ENCODE assay signal across 8 cellular contexts in genomic region chr10:50497758-50498157, GRCh38.
DNase-seq lines count a peak whose midpoint lies in the region; ATAC-seq lines count a peak whose summit lies in the region.

No MANE protein-coding gene starts in this region.

- intact Hi-C loops in activated CD4-positive, alpha-beta T cell treated with anti-CD3 and anti-CD28 coated beads for 36 hours (cut with DNase I, micrococcal nuclease): no loop called here

- H3K27me3 Mint-ChIP-seq in activated CD4-positive, alpha-beta T cell treated with anti-CD3 and anti-CD28 coated beads for 36 hours: no peaks in the 10 kb centered on the region
- no peaks in the 10 kb centered on the region for H3K27me3 Mint-ChIP-seq in activated naive CD8-positive, alpha-beta T cell treated with anti-CD3 and anti-CD28 coated beads for 36 hours
- H3K27me3 Mint-ChIP-seq in T-helper 17 cell: no peaks in the 10 kb centered on the region

- H3K9me3 Mint-ChIP-seq in activated CD4-positive, alpha-beta T cell treated with anti-CD3 and anti-CD28 coated beads for 36 hours (ENCODE audit: low read depth): no peaks in the 10 kb centered on the region
- peaks cover 13% of the 10 kb centered on the region for H3K9me3 Mint-ChIP-seq in activated naive CD8-positive, alpha-beta T cell treated with anti-CD3 and anti-CD28 coated beads for 36 hours

- POLR2A ChIA-PET in activated CD4-positive, alpha-beta T cell treated with anti-CD3 and anti-CD28 coated beads for 36 hours (lab: Charles Lee): no interaction called here

- peaks cover 17% of the 10 kb centered on the region for H3K36me3 Mint-ChIP-seq in activated CD4-positive, alpha-beta T cell treated with anti-CD3 and anti-CD28 coated beads for 36 hours (ENCODE audit: low read depth)
- H3K36me3 Mint-ChIP-seq in activated naive CD8-positive, alpha-beta T cell treated with anti-CD3 and anti-CD28 coated beads for 36 hours: peaks cover 43% of the 10 kb centered on the region
- peaks cover 2% of the 10 kb centered on the region for H3K36me3 Mint-ChIP-seq in T-helper 17 cell (ENCODE audit: low read depth)

- CTCF ChIA-PET in activated CD4-positive, alpha-beta T cell treated with anti-CD3 and anti-CD28 coated beads for 36 hours (lab: Charles Lee): interaction anchor here (0.8 kb wide), 1 partner anchor 18 kb away, joined by 3 read pairs; no protein-coding TSS in a partner anchor

- ATAC-seq in activated CD4-positive, alpha-beta T cell treated with anti-CD3 and anti-CD28 coated beads for 36 hours: peak; percentile 83
- ATAC-seq in HG02943 (IDR thresholded peaks at IDR 0.05; ENCODE audit: low read depth, unreplicated experiment) (peak; percentile 61), T-helper 17 cell (no peak)

- H3K4me1 Mint-ChIP-seq in activated CD4-positive, alpha-beta T cell treated with anti-CD3 and anti-CD28 coated beads for 36 hours: peaks cover 37% of the 10 kb centered on the region
- peaks cover 44% of the 10 kb centered on the region for H3K4me1 Mint-ChIP-seq in activated naive CD8-positive, alpha-beta T cell treated with anti-CD3 and anti-CD28 coated beads for 36 hours
- peaks cover 23% of the 10 kb centered on the region for H3K4me1 Mint-ChIP-seq in T-helper 17 cell

- H3K4me3 Mint-ChIP-seq in activated CD4-positive, alpha-beta T cell treated with anti-CD3 and anti-CD28 coated beads for 36 hours: no peak overlapping the region
- no peak overlapping the region for H3K4me3 Mint-ChIP-seq in activated naive CD8-positive, alpha-beta T cell treated with anti-CD3 and anti-CD28 coated beads for 36 hours
- no peak overlapping the region for H3K4me3 Mint-ChIP-seq in T-helper 17 cell

- H3K9me3 ChIP-seq in T-helper 17 cell (ENCODE audit: control insufficient read depth, low read length, poor library complexity, severe bottlenecking): no peaks in the 10 kb centered on the region

- DNase-seq in activated CD4-positive, alpha-beta T cell treated with anti-CD3 and anti-CD28 coated beads for 36 hours: no peak
- DNase-seq in activated CD4-positive, alpha-beta T cell treated with anti-CD3 and anti-CD28 coated beads for 48 hours: no peak
- DNase-seq in activated naive CD8-positive, alpha-beta T cell treated with anti-CD3 and anti-CD28 coated beads for 36 hours: no peak
- DNase-seq in myocyte (ENCODE audit: low read depth) (peak; percentile 54), T-helper 17 cell (no peak), globus pallidus (ENCODE audit: low spot score) (no peak), COLO668 (lab: John Stamatoyannopoulos, UW; ENCODE audit: unreplicated experiment) (no peak)

- H3K27ac Mint-ChIP-seq in activated CD4-positive, alpha-beta T cell treated with anti-CD3 and anti-CD28 coated beads for 36 hours: peak overlapping the region; percentile 43
- H3K27ac Mint-ChIP-seq in activated naive CD8-positive, alpha-beta T cell treated with anti-CD3 and anti-CD28 coated beads for 36 hours: peak overlapping the region; percentile 76
- no peak overlapping the region for H3K27ac Mint-ChIP-seq in T-helper 17 cell
